ENCODE assay signal across 21 cellular contexts in the genomic region with DNA sequence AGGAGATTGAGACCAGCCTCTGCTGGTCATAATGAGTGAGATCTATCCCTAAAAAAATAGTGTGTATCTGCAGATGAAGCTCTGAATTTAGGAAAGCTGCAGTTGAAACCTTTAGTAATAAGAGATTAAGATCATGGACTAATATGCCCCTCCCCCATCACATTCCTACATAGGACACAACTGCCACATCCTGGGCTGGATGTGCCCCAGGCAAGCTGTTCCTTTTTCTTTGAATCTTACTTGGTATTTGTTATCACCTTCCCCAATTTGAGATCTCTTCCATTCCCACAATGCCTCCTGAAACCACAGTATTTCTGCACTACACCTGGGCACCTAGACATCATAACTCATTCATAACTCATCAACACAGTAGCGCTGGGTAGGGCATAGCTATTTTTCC.
DNase-seq lines count a peak whose midpoint lies in the region; ATAC-seq, FAIRE-seq and TF ChIP-seq lines count a peak whose summit lies in the region.
"Had no signal": no experiment of that assay in that cellular context is flagged by ENCODE, and none has a peak within 500 bp of the region (broad histone marks: within the 10 kb centered on the region; RNA-seq: fewer than 3 reads in every experiment).

No MANE protein-coding gene starts in this region.

- no peak for ATAC-seq in PC-3
- ATAC-seq in HG03469 (IDR thresholded peaks at IDR 0.05; ENCODE audit: unreplicated experiment): no peak
- ATAC-seq: K562 had no signal

- no peak overlapping the region for H3K4me3 ChIP-seq in BLaER1
- H3K4me3 ChIP-seq in PC-3 (ENCODE audit: low read length): no peak overlapping the region
- H3K4me3 ChIP-seq in keratinocyte (ENCODE audit: control insufficient read depth in 2 of 3, extremely low read depth in 1 of 3, insufficient read depth in 2 of 3, low read depth in 1 of 3, low read length in 3 of 3): no peak overlapping the region
- H3K4me3 ChIP-seq in kidney (ENCODE audit: low read length in 2 of 2): no peak overlapping the region
- H3K4me3 ChIP-seq: HAP-1, K562 had no signal

- H3K36me3 ChIP-seq in BLaER1: no peaks in the 10 kb centered on the region
- H3K36me3 ChIP-seq in PC-3 (ENCODE audit: low read depth, low read length): peaks cover 4% of the 10 kb centered on the region; the same call in 1 of the 2 replicates
- H3K36me3 ChIP-seq in keratinocyte (ENCODE audit: control insufficient read depth in 2 of 2, extremely low read depth in 1 of 2, insufficient read depth in 2 of 2, low read length in 2 of 2): peaks cover 16 to 20% of the 10 kb centered on the region in 2 experiments
- H3K36me3 ChIP-seq in kidney (ENCODE audit: control insufficient read depth in 1 of 2, insufficient read depth in 2 of 2, low read length in 2 of 2): peaks cover 0 to 9% of the 10 kb centered on the region in 2 donors

- H3K79me2 ChIP-seq in PC-3 (ENCODE audit: low read length) (no peaks in the 10 kb centered on the region), keratinocyte (ENCODE audit: control insufficient read depth, insufficient read depth, low read length) (no peaks in the 10 kb centered on the region)

- H2AFZ ChIP-seq in PC-3 (ENCODE audit: low read length) (no peak overlapping the region), keratinocyte (ENCODE audit: control insufficient read depth, low read length) (no peak overlapping the region)

- dilution Hi-C loops in keratinocyte (cut with MboI; ENCODE audit: extremely low pct_ligation_motif_present, low sequenced_read_pairs): no loop called here

- POLR2A ChIA-PET in PC-3 (lab: Charles Lee; ENCODE audit: unreplicated experiment): no interaction called here

- no peaks in the 10 kb centered on the region for H3K27me3 ChIP-seq in BLaER1
- H3K27me3 ChIP-seq in PC-3 (ENCODE audit: low read length): no peaks in the 10 kb centered on the region
- H3K27me3 ChIP-seq in keratinocyte (ENCODE audit: control insufficient read depth, extremely low read depth, insufficient read depth, low read length): no peaks in the 10 kb centered on the region

- no peaks in the 10 kb centered on the region for H3K9me2 ChIP-seq in PC-3 (replicated peaks; ENCODE audit: low read length)

- H3K27ac ChIP-seq in BLaER1 (no peak overlapping the region), PC-3 (ENCODE audit: low read length) (no peak overlapping the region), keratinocyte (ENCODE audit: control insufficient read depth, insufficient read depth, low read length) (no peak overlapping the region), kidney (ENCODE audit: low read depth in 2 of 2, low read length in 2 of 2) (no peak overlapping the region)

- H3F3A ChIP-seq in PC-3 (ENCODE audit: low read length, unreplicated experiment): no peaks in the 10 kb centered on the region

- BruUV-seq in PC-3 (replicated peaks; lab: Mats Ljungman, UMichigan): no TSS peak

- H3K4me2 ChIP-seq in BLaER1 (peak overlapping the region; percentile 31), PC-3 (ENCODE audit: low read length) (no peak overlapping the region), keratinocyte (ENCODE audit: control insufficient read depth, extremely low read depth, insufficient read depth, low read depth, low read length) (no peak overlapping the region)

- H4K20me1 ChIP-seq in BLaER1 (no peaks in the 10 kb centered on the region), PC-3 (ENCODE audit: low read length) (no peaks in the 10 kb centered on the region), keratinocyte (ENCODE audit: control insufficient read depth, extremely low read depth, insufficient read depth, low read length) (no peaks in the 10 kb centered on the region)

- H3K9me1 ChIP-seq in keratinocyte (ENCODE audit: control insufficient read depth, extremely low read depth, insufficient read depth, low read length): no peaks in the 10 kb centered on the region

- DNase-seq in ELF-1 (ENCODE audit: low read depth, low spot score) (peak; percentile 34), PC-3 (peak; percentile 3), keratinocyte (ENCODE audit: low read depth, low spot score) (no peak), kidney (no peak), kidney glomerular epithelial cell (lab: John Stamatoyannopoulos, UW) (no peak), GOT3 (lab: John Stamatoyannopoulos, UW) (no peak)
- DNase-seq: C1 segment of cervical spinal cord; CD4-positive, CD25-positive, alpha-beta regulatory T cell; CD8-positive, alpha-beta memory T cell; COR-L47; DMS 273 treated with DMSO at 0.1 percent for 48 hours; DMS53; DND-41; IMR-90 had no signal

- H3K4me1 ChIP-seq in BLaER1 (peaks cover 56% of the 10 kb centered on the region), PC-3 (ENCODE audit: insufficient read depth, low read length) (no peaks in the 10 kb centered on the region), keratinocyte (ENCODE audit: control insufficient read depth, extremely low read depth, insufficient read depth, low read length) (peaks cover 6% of the 10 kb centered on the region), kidney (ENCODE audit: control insufficient read depth in 1 of 2, insufficient read depth in 1 of 2, low read depth in 1 of 2, low read length in 2 of 2) (no peaks in the 10 kb centered on the region)
- H3K4me1 ChIP-seq: HAP-1 had no signal

- peak; percentile 26 for FAIRE-seq in keratinocyte (lab: Jason Lieb, UNC)
- no peak for FAIRE-seq in kidney (lab: Jason Lieb, UNC)
- FAIRE-seq: GM12891, GM19239, HTR-8/SVneo, K562 had no signal

- H3K9ac ChIP-seq in BLaER1 (no peak overlapping the region), PC-3 (ENCODE audit: low read length) (no peak overlapping the region), keratinocyte (ENCODE audit: control insufficient read depth, extremely low read depth, insufficient read depth, low read length) (no peak overlapping the region), kidney (ENCODE audit: low read length in 2 of 2) (no peak overlapping the region)

- CTCF ChIA-PET in PC-3 (lab: Charles Lee): no interaction called here

- TF ChIP-seq CTCF in PC-3 (conservative IDR thresholded peaks at IDR 0.05; ENCODE audit: low read depth, low read length) (no peak), keratinocyte (optimal IDR thresholded peaks at IDR 0.05 in 1 of 3, IDR thresholded peaks at IDR 0.05 in 1 of 3, conservative IDR thresholded peaks at IDR 0.05 in 1 of 3; ENCODE audit: extremely low read depth in 1 of 3, insufficient read depth in 2 of 3, low read length in 3 of 3) (no peak), kidney (IDR thresholded peaks at IDR 0.05; ENCODE audit: borderline replicate concordance, extremely low read depth, insufficient read depth) (no peak)

- intact Hi-C loops in PC-3 (cut with micrococcal nuclease): no loop called here
- intact Hi-C loops in kidney (cut with DNase I): no loop called here

- H3K9me3 ChIP-seq in BLaER1 (no peaks in the 10 kb centered on the region), PC-3 (ENCODE audit: low read length) (no peaks in the 10 kb centered on the region), keratinocyte (ENCODE audit: control insufficient read depth, low read depth, low read length) (no peaks in the 10 kb centered on the region), kidney (ENCODE audit: control insufficient read depth in 1 of 2, low read length in 2 of 2) (no peaks in the 10 kb centered on the region)
- H3K9me3 ChIP-seq: HAP-1 had no signal

Comparison
In these comparisons a context has a peak if more than half of its experiments do, and no peak if none do; other contexts are left out.
1. DNase-seq: peak in ELF-1 (single experiment) and PC-3 (single experiment); none in keratinocyte (single experiment), kidney (single experiment), kidney glomerular epithelial cell (single experiment) and GOT3 (single experiment).